13 cellular contexts compared by ENCODE assay signal in the genomic region with DNA sequence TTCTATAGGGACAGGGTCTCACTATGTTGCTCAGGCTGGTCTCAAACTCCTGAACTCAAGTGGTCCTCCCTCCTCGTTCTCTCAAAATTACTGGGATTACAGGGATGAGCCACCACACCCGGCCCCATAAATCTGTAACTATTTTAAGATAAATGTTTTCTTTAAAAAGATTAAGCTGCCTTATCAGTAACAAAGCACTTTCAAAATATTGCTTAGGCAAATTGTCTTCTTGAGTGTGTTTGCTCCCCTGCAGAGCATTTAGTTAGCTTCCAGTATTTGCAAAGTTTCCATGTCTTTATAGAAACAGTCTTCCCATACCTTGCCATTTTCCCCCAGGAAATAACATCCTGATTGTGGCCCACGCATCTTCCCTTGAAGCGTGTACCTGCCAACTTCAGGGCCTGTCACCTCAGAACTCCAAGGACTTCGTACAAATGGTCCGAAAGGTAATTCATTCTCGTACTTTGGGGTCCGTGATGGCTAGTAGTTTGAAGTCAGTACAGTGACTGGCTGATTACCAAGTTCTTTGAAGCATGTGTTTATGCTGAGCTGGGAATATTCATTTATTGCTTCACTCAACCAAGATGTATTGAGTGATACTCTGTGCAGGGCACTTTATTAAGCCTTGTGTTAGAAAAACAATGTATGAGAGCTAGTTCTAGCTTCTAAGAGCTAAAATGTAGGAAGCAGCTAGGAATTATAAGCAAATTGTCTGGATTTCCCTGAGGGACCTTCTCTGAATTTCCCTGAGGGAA. TPM values are rescaled to one million over a fixed set of nuclear protein-coding genes. Genes with fewer than 3 reads are reported as not detected.
DNase-seq lines count a peak whose midpoint lies in the region; ATAC-seq and TF ChIP-seq lines count a peak whose summit lies in the region.
"Had no signal": no experiment of that assay in that cellular context is flagged by ENCODE, and none has a peak within 500 bp of the region (broad histone marks: within the 10 kb centered on the region; RNA-seq: fewer than 3 reads in every experiment).

No MANE protein-coding gene starts in this region.

- no peaks in the 10 kb centered on the region for H3K9me3 ChIP-seq in heart left ventricle
- no peaks in the 10 kb centered on the region for H3K9me3 ChIP-seq in lower lobe of right lung
- H3K9me3 ChIP-seq in upper lobe of left lung: no peaks in the 10 kb centered on the region
- no peaks in the 10 kb centered on the region for H3K9me3 ChIP-seq in sigmoid colon
- H3K9me3 ChIP-seq: neutrophil had no signal

- no peaks in the 10 kb centered on the region for H3K27me3 ChIP-seq in heart left ventricle
- H3K27me3 ChIP-seq in lower lobe of right lung (ENCODE audit: low read depth): no peaks in the 10 kb centered on the region
- H3K27me3 ChIP-seq in upper lobe of left lung: no peaks in the 10 kb centered on the region
- no peaks in the 10 kb centered on the region for H3K27me3 ChIP-seq in sigmoid colon
- H3K27me3 ChIP-seq: dorsolateral prefrontal cortex, neutrophil had no signal

- H3K36me3 Mint-ChIP-seq in activated naive CD8-positive, alpha-beta T cell: peaks cover 13% of the 10 kb centered on the region

- H3K27ac ChIP-seq in heart left ventricle: peak overlapping the region in 10 of 12 donors; percentile 13 to 83 (median 68)
- H3K27ac ChIP-seq in lower lobe of right lung: peak overlapping the region; percentile 1
- peak overlapping the region in 3 of 4 donors; percentile 4 to 37 (median 18) for H3K27ac ChIP-seq in upper lobe of left lung
- H3K27ac ChIP-seq in sigmoid colon: peak overlapping the region in 2 of 4 donors; percentile 14 to 35
- H3K27ac ChIP-seq: neutrophil had no signal

- ATAC-seq in heart left ventricle: no peak
- no peak for ATAC-seq in left ventricle myocardium superior
- ATAC-seq in lower lobe of right lung: no peak
- no peak for ATAC-seq in upper lobe of left lung (ENCODE audit: low FRiP score in 2 of 2)

- H3K4me1 Mint-ChIP-seq in activated naive CD8-positive, alpha-beta T cell (ENCODE audit: low read depth): peaks cover 68% of the 10 kb centered on the region

- no peaks in the 10 kb centered on the region for H3K9me3 Mint-ChIP-seq in activated naive CD8-positive, alpha-beta T cell (ENCODE audit: low read depth)
- H3K9me3 Mint-ChIP-seq: H9 had no signal

- TF ChIP-seq CTCF in heart left ventricle (IDR thresholded peaks at IDR 0.05) (no peak), lower lobe of right lung (IDR thresholded peaks at IDR 0.05) (no peak), upper lobe of left lung (IDR thresholded peaks at IDR 0.05) (no peak), sigmoid colon (IDR thresholded peaks at IDR 0.05) (no peak)

- H3K36me3 ChIP-seq in heart left ventricle (peaks cover 0 to 34% (median 0%) of the 10 kb centered on the region in 9 donors), lower lobe of right lung (peaks cover 21% of the 10 kb centered on the region), upper lobe of left lung (peaks cover 0 to 3% (median 0%) of the 10 kb centered on the region in 4 donors), sigmoid colon (no peaks in the 10 kb centered on the region)

- no peaks in the 10 kb centered on the region for H3K27me3 Mint-ChIP-seq in activated naive CD8-positive, alpha-beta T cell

- peak overlapping the region; percentile 75 for H3K27ac Mint-ChIP-seq in activated naive CD8-positive, alpha-beta T cell

- DNase-seq in heart left ventricle: no peak
- DNase-seq in left ventricle myocardium superior: no peak
- DNase-seq in lower lobe of right lung: no peak
- no peak for DNase-seq in upper lobe of left lung
- no peak for DNase-seq in sigmoid colon
- DNase-seq in DMS53 (lab: John Stamatoyannopoulos, UW): no peak
- no peak for DNase-seq in HUDEP-2 (lab: John Stamatoyannopoulos, UW; ENCODE audit: unreplicated experiment in 76 of 76)
- DNase-seq: dorsolateral prefrontal cortex, H9, NCI-H1417 treated with DMSO at 0.1 percent for 48 hours, substantia nigra had no signal

- H3K4me3 Mint-ChIP-seq in activated naive CD8-positive, alpha-beta T cell: peak overlapping the region; percentile 41
- H3K4me3 Mint-ChIP-seq: H9 had no signal

- H3K4me1 ChIP-seq in heart left ventricle (peaks cover 0 to 24% (median 9%) of the 10 kb centered on the region in 12 donors), lower lobe of right lung (peaks cover 23% of the 10 kb centered on the region), upper lobe of left lung (peaks cover 0 to 8% (median 6%) of the 10 kb centered on the region in 4 donors), sigmoid colon (no peaks in the 10 kb centered on the region)

- TF ChIP-seq POLR2A in heart left ventricle (IDR thresholded peaks at IDR 0.05) (no peak), upper lobe of left lung (IDR thresholded peaks at IDR 0.05) (no peak), sigmoid colon (IDR thresholded peaks at IDR 0.05) (no peak)

- TF ChIP-seq EP300 in upper lobe of left lung (IDR thresholded peaks at IDR 0.05) (no peak), sigmoid colon (IDR thresholded peaks at IDR 0.05) (no peak)

- WGBS in heart left ventricle, 4 donors: 69 to 79% (median 74%) methylated on average over 8 of the region's 8 CpGs
- WGBS in upper lobe of left lung, 2 donors: 79 to 81% methylated on average over 8 of the region's 8 CpGs
- 87% methylated on average over 8 of the region's 8 CpGs for WGBS in sigmoid colon, 2 donors

- no peak overlapping the region for H3K4me3 ChIP-seq in heart left ventricle
- no peak overlapping the region for H3K4me3 ChIP-seq in lower lobe of right lung
- H3K4me3 ChIP-seq in upper lobe of left lung: no peak overlapping the region
- H3K4me3 ChIP-seq in sigmoid colon: no peak overlapping the region
- H3K4me3 ChIP-seq: dorsolateral prefrontal cortex had no signal

- intact Hi-C loops in heart left ventricle (cut with DNase I) (loop anchor here in 1 of 10 donors (10.0 kb wide), 1 partner anchor 1043 kb away; no protein-coding TSS in a partner anchor), left ventricle myocardium superior (cut with micrococcal nuclease) (no loop called here), lower lobe of right lung (cut with DNase I) (no loop called here), sigmoid colon (cut with DNase I) (no loop called here)

RNA-seq across cellular contexts. Expression of gene CRTAM, which starts 30.4 kb away (rescaled TPM):
- total RNA-seq in heart left ventricle (1 to 10 TPM in 2 of 9 donors, under 1 TPM in 1, not detected in 6; 0.23 to 2.2 (median 1.8) TPM), left ventricle myocardium superior (not detected), lower lobe of right lung (11.1 TPM), upper lobe of left lung (1 to 10 TPM in 5 of 6 donors, not detected in 1; 1.1 to 5.4 (median 2.6) TPM), sigmoid colon (under 1 TPM in 1 of 4 donors, not detected in 3; 0.41 TPM)
- polyA plus RNA-seq in heart left ventricle (under 1 TPM in 1 of 2 donors, not detected in 1; 0.08 TPM), sigmoid colon (1 to 10 TPM in 1 of 3 donors, not detected in 2; 1.5 TPM)
- total RNA-seq: H9 had no signal
